ENCODE assay signal across 28 cellular contexts in genomic region chr10:131252586-131253276, GRCh38. TPM values are rescaled to one million over a fixed set of nuclear protein-coding genes. Genes with fewer than 3 reads are reported as not detected.
DNase-seq lines count a peak whose midpoint lies in the region; ATAC-seq and TF ChIP-seq lines count a peak whose summit lies in the region.
"Had no signal": no experiment of that assay in that cellular context is flagged by ENCODE, and none has a peak within 500 bp of the region (broad histone marks: within the 10 kb centered on the region; RNA-seq: fewer than 3 reads in every experiment).

No MANE protein-coding gene starts in this region.

- H3K27me3 Mint-ChIP-seq in glutamatergic neuron (ENCODE audit: unreplicated experiment), result peaks cover 8% of the 10 kb centered on the region
- H3K27me3 Mint-ChIP-seq in activated T-cell treated with anti-CD3 and anti-CD28 coated beads, Interleukin-2, amount 50 U/mL, for 24 hours, result no peaks in the 10 kb centered on the region
- H3K27me3 Mint-ChIP-seq: CD4-positive, alpha-beta T cell had no signal

- peaks cover 5% of the 10 kb centered on the region for H3K4me1 Mint-ChIP-seq in glutamatergic neuron (ENCODE audit: low read depth, unreplicated experiment)
- H3K4me1 Mint-ChIP-seq in activated T-cell treated with anti-CD3 and anti-CD28 coated beads, Interleukin-2, amount 50 U/mL, for 24 hours (ENCODE audit: low read depth), result no peaks in the 10 kb centered on the region

- H3K27ac ChIP-seq in osteoblast (ENCODE audit: low read depth, low read length), result no peak overlapping the region
- H3K27ac ChIP-seq: GM23248, Peyer's patch, SJSA1 had no signal

- no peak overlapping the region for H3K4me3 ChIP-seq in osteoblast (ENCODE audit: insufficient read depth, low read length)
- H3K4me3 ChIP-seq: GM23248, Peyer's patch, SJSA1 had no signal

- H3K4me2 ChIP-seq in osteoblast (ENCODE audit: insufficient read depth, low read length), result no peak overlapping the region

- TF ChIP-seq CTCF in glutamatergic neuron (IDR thresholded peaks at IDR 0.05; ENCODE audit: partially characterized antibody, unreplicated experiment) (no peak), osteoblast (IDR thresholded peaks at IDR 0.05; ENCODE audit: extremely low read depth, low read depth, low read length) (no peak)

- peak; percentile 46 for DNase-seq in COLO668 (lab: John Stamatoyannopoulos, UW; ENCODE audit: unreplicated experiment)
- DNase-seq in NCI-H146 treated with DMSO at 0.1 percent for 48 hours (lab: John Stamatoyannopoulos, UW; ENCODE audit: unreplicated experiment), result peak; percentile 33
- no peak for DNase-seq in glutamatergic neuron
- DNase-seq in osteoblast (ENCODE audit: insufficient read length, low spot score, missing footprints), result peak; percentile 66
- no peak for DNase-seq in H4 (ENCODE audit: low spot score)
- no peak for DNase-seq in activated T-cell treated with anti-CD3 and anti-CD28 coated beads, Interleukin-2, amount 50 U/mL, for 24 hours
- DNase-seq in kidney glomerular epithelial cell (lab: John Stamatoyannopoulos, UW), result no peak
- DNase-seq: BE2C; Caco-2; CD4-positive, alpha-beta T cell; DMS 273 treated with DMSO at 0.1 percent for 48 hours; DMS79 treated with DMSO at 0.1 percent for 48 hours; GM23248; KBM-7; MM.1S; NCI-H1048; NCI-H1417 treated with DMSO at 0.1 percent for 48 hours; NCI-H2081 treated with DMSO at 0.1 percent for 48 hours; NCI-H226; NCI-H510A treated with DMSO at 0.1 percent for 48 hours; NCI-H774; NK-92 treated with Interleukin-12 subunit alpha and Interleukin-12 subunit beta, amount 100 ng/mL, for 24 hours; SW 1271 had no signal

- H2AFZ ChIP-seq in osteoblast (ENCODE audit: low read length), result no peak overlapping the region
- H2AFZ ChIP-seq: GM23248 had no signal

- ATAC-seq in esophagus mucosa, result no peak
- ATAC-seq: HCT116 had no signal

- H3K9me3 ChIP-seq in osteoblast (ENCODE audit: low read depth, low read length), result peaks cover 5% of the 10 kb centered on the region
- H3K9me3 ChIP-seq: BE2C, Caco-2, Peyer's patch had no signal

- H3K9me3 Mint-ChIP-seq in glutamatergic neuron (ENCODE audit: unreplicated experiment), result peaks cover 10% of the 10 kb centered on the region
- no peaks in the 10 kb centered on the region for H3K9me3 Mint-ChIP-seq in activated T-cell treated with anti-CD3 and anti-CD28 coated beads, Interleukin-2, amount 50 U/mL, for 24 hours
- H3K9me3 Mint-ChIP-seq: CD4-positive, alpha-beta T cell had no signal

- no peaks in the 10 kb centered on the region for H3K79me2 ChIP-seq in osteoblast (ENCODE audit: insufficient read depth, low read length)

- peaks cover 4% of the 10 kb centered on the region for H3K36me3 Mint-ChIP-seq in glutamatergic neuron (ENCODE audit: unreplicated experiment)
- H3K36me3 Mint-ChIP-seq in activated T-cell treated with anti-CD3 and anti-CD28 coated beads, Interleukin-2, amount 50 U/mL, for 24 hours (ENCODE audit: low read depth), result no peaks in the 10 kb centered on the region

- no peaks in the 10 kb centered on the region for H4K20me1 ChIP-seq in osteoblast (ENCODE audit: insufficient read depth, low read length)

- H3K27me3 ChIP-seq in osteoblast (ENCODE audit: insufficient read depth, low read length), result no peaks in the 10 kb centered on the region
- H3K27me3 ChIP-seq: BE2C, Peyer's patch, SJSA1 had no signal

- H3K27ac Mint-ChIP-seq in glutamatergic neuron (ENCODE audit: unreplicated experiment), result no peak overlapping the region
- no peak overlapping the region for H3K27ac Mint-ChIP-seq in activated T-cell treated with anti-CD3 and anti-CD28 coated beads, Interleukin-2, amount 50 U/mL, for 24 hours
- H3K27ac Mint-ChIP-seq: CD4-positive, alpha-beta T cell had no signal

- peak overlapping the region; percentile 3 for H3K4me3 Mint-ChIP-seq in glutamatergic neuron (ENCODE audit: unreplicated experiment)
- H3K4me3 Mint-ChIP-seq in activated T-cell treated with anti-CD3 and anti-CD28 coated beads, Interleukin-2, amount 50 U/mL, for 24 hours, result no peak overlapping the region
- H3K4me3 Mint-ChIP-seq: CD4-positive, alpha-beta T cell had no signal

- no peaks in the 10 kb centered on the region for H3K36me3 ChIP-seq in osteoblast (ENCODE audit: insufficient read depth, low read length)
- H3K36me3 ChIP-seq: BE2C, Peyer's patch, SJSA1 had no signal

- H3K4me1 ChIP-seq in osteoblast (ENCODE audit: insufficient read depth, low read length), result no peaks in the 10 kb centered on the region
- H3K4me1 ChIP-seq: BE2C, Caco-2, Peyer's patch, SJSA1 had no signal

RNA-seq across cellular contexts. Expression of gene TCERG1L, which starts 58.8 kb away (rescaled TPM):
- 2.2 TPM for total RNA-seq in glutamatergic neuron (ENCODE audit: unreplicated experiment)
- total RNA-seq in osteoblast, result under 0.01 TPM in 1 of 2 replicates, not detected in the other
- total RNA-seq in H4 (2014; rRNA removed; shearing (Covaris generic)), result not detected in 2 replicates
- 0.88 TPM for total RNA-seq in esophagus mucosa
- total RNA-seq: Caco-2, GM23248, HT1080, Peyer's patch, SJSA1 had no signal

Comparison
In these comparisons a context has a peak if more than half of its experiments do, and no peak if none do; other contexts are left out.
1. DNase-seq: peak in COLO668 (single experiment), NCI-H146 treated with DMSO at 0.1 percent for 48 hours (single experiment) and osteoblast (single experiment); none in glutamatergic neuron (single experiment), H4 (single experiment), activated T-cell treated with anti-CD3 and anti-CD28 coated beads, Interleukin-2, amount 50 U/mL, for 24 hours (single experiment) and kidney glomerular epithelial cell (single experiment).